ENCODE assay signal across 1 cellular context in the genomic region with DNA sequence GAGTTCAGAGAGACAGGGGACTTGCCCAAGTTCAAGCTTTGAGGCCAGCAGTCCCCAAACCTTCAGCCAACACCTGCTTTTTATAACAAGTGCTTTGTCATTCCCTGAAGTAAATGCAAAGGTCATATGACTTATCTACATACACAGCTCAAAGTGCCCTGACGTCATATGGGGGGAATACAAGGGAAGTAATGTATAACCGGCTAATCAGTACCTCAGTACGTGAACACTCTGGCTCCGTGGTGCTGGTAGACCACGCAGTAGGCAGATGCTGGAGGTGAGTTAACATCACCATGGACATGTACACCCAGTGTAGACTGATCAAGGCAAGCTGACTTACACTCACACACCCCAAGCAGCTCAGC.
A peak's percentile ranks its signal among the peaks of the same experiment; 100 is the strongest.
TF ChIP-seq lines count a peak whose summit lies in the region.

No MANE protein-coding gene starts in this region.

TF ChIP-seq in HepG2, 621 proteins besides CTCF, POLR2A, EP300 and RAD21:
- TF ChIP-seq, protein P1, sequence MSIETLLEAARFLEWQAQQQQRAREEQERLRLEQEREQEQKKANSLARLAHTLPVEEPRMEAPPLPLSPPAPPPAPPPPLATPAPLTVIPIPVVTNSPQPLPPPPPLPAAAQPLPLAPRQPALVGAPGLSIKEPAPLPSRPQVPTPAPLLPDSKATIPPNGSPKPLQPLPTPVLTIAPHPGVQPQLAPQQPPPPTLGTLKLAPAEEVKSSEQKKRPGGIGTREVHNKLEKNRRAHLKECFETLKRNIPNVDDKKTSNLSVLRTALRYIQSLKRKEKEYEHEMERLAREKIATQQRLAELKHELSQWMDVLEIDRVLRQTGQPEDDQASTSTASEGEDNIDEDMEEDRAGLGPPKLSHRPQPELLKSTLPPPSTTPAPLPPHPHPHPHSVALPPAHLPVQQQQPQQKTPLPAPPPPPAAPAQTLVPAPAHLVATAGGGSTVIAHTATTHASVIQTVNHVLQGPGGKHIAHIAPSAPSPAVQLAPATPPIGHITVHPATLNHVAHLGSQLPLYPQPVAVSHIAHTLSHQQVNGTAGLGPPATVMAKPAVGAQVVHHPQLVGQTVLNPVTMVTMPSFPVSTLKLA (IDR thresholded peaks at IDR 0.05), result no peak
- TF ChIP-seq BCL6 (CRISPR knock-in tag; IDR thresholded peaks at IDR 0.05) (no peak), CREM (IDR thresholded peaks at IDR 0.05) (peak; percentile 29; the same call in 1 of the 2 replicates), CREM (CRISPR knock-in tag; IDR thresholded peaks at IDR 0.05) (no peak), ASH2L (IDR thresholded peaks at IDR 0.05; ENCODE audit: insufficient read length, low read depth, low read length) (no peak), ATF7 (IDR thresholded peaks at IDR 0.05) (peak; percentile 35; the same call in 1 of the 2 replicates), ATF7 (CRISPR knock-in tag; IDR thresholded peaks at IDR 0.05) (no peak), CREB1 (IDR thresholded peaks at IDR 0.05) (peak; percentile 84), CREB1 (CRISPR knock-in tag; IDR thresholded peaks at IDR 0.05) (no peak), U2AF2 (IDR thresholded peaks at IDR 0.05; ENCODE audit: low read depth, low read length) (no peak), ISX (CRISPR knock-in tag; conservative IDR thresholded peaks at IDR 0.05) (no peak), ZBTB21 (CRISPR knock-in tag; IDR thresholded peaks at IDR 0.05) (peak; percentile 71), ZNF501 (CRISPR knock-in tag; IDR thresholded peaks at IDR 0.05) (no peak), FOXP1 (IDR thresholded peaks at IDR 0.05) (no peak), FOXP1 (CRISPR knock-in tag; IDR thresholded peaks at IDR 0.05) (no peak), ZBTB3 (CRISPR knock-in tag; IDR thresholded peaks at IDR 0.05; ENCODE audit: borderline replicate concordance, low read depth) (no peak), NFE2L1 (CRISPR knock-in tag; IDR thresholded peaks at IDR 0.05; ENCODE audit: borderline replicate concordance) (no peak)
- TF ChIP-seq, protein P2, sequence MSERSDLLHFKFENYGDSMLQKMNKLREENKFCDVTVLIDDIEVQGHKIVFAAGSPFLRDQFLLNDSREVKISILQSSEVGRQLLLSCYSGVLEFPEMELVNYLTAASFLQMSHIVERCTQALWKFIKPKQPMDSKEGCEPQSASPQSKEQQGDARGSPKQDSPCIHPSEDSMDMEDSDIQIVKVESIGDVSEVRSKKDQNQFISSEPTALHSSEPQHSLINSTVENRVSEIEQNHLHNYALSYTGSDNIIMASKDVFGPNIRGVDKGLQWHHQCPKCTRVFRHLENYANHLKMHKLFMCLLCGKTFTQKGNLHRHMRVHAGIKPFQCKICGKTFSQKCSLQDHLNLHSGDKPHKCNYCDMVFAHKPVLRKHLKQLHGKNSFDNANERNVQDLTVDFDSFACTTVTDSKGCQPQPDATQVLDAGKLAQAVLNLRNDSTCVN (CRISPR knock-in tag; IDR thresholded peaks at IDR 0.05; ENCODE audit: borderline replicate concordance), result no peak
